ENCODE assay signal across 1 cellular context in genomic region chr13:48291730-48292129, GRCh38.
A peak's percentile ranks its signal among the peaks of the same experiment; 100 is the strongest.
TF ChIP-seq lines count a peak whose summit lies in the region.

No MANE protein-coding gene starts in this region.

TF ChIP-seq in HepG2, 621 proteins besides CTCF, POLR2A, EP300 and RAD21 (continues in another document):
- TF ChIP-seq GLMP (CRISPR knock-in tag; IDR thresholded peaks at IDR 0.05; ENCODE audit: borderline replicate concordance) = no peak
- TF ChIP-seq AGO1 (IDR thresholded peaks at IDR 0.05; ENCODE audit: low read depth, low read length, poor library complexity, severe bottlenecking) = no peak
- TF ChIP-seq, protein P1, sequence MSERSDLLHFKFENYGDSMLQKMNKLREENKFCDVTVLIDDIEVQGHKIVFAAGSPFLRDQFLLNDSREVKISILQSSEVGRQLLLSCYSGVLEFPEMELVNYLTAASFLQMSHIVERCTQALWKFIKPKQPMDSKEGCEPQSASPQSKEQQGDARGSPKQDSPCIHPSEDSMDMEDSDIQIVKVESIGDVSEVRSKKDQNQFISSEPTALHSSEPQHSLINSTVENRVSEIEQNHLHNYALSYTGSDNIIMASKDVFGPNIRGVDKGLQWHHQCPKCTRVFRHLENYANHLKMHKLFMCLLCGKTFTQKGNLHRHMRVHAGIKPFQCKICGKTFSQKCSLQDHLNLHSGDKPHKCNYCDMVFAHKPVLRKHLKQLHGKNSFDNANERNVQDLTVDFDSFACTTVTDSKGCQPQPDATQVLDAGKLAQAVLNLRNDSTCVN (CRISPR knock-in tag; IDR thresholded peaks at IDR 0.05; ENCODE audit: borderline replicate concordance) = peak; percentile 70; the same call in 1 of the 2 replicates
- TF ChIP-seq ZNF224 (CRISPR knock-in tag; IDR thresholded peaks at IDR 0.05) = no peak
- TF ChIP-seq MEF2D (CRISPR knock-in tag; IDR thresholded peaks at IDR 0.05) = no peak
- peak; percentile 60 for TF ChIP-seq BCL6 (CRISPR knock-in tag; IDR thresholded peaks at IDR 0.05)
- no peak for TF ChIP-seq BRF2 (CRISPR knock-in tag; IDR thresholded peaks at IDR 0.05)
- no peak for TF ChIP-seq ZHX2 (IDR thresholded peaks at IDR 0.05; ENCODE audit: low read depth)
- no peak for TF ChIP-seq ZHX2 (CRISPR knock-in tag; IDR thresholded peaks at IDR 0.05; ENCODE audit: borderline replicate concordance)
- TF ChIP-seq ZNF672 (CRISPR knock-in tag; IDR thresholded peaks at IDR 0.05) = no peak
- TF ChIP-seq ZNF800 (CRISPR knock-in tag; IDR thresholded peaks at IDR 0.05) = no peak
- peak; percentile 19; the same call in 1 of the 2 replicates for TF ChIP-seq PITX1 (CRISPR knock-in tag; IDR thresholded peaks at IDR 0.05)
- no peak for TF ChIP-seq ZNF792 (CRISPR knock-in tag; IDR thresholded peaks at IDR 0.05)
- no peak for TF ChIP-seq ZFP90 (CRISPR knock-in tag; IDR thresholded peaks at IDR 0.05; ENCODE audit: borderline replicate concordance)
- no peak for TF ChIP-seq BHLHE40 (IDR thresholded peaks at IDR 0.05; ENCODE audit: low read length)
- no peak for TF ChIP-seq ZZZ3 (CRISPR knock-in tag; IDR thresholded peaks at IDR 0.05; ENCODE audit: borderline replicate concordance)
- TF ChIP-seq, protein P2, sequence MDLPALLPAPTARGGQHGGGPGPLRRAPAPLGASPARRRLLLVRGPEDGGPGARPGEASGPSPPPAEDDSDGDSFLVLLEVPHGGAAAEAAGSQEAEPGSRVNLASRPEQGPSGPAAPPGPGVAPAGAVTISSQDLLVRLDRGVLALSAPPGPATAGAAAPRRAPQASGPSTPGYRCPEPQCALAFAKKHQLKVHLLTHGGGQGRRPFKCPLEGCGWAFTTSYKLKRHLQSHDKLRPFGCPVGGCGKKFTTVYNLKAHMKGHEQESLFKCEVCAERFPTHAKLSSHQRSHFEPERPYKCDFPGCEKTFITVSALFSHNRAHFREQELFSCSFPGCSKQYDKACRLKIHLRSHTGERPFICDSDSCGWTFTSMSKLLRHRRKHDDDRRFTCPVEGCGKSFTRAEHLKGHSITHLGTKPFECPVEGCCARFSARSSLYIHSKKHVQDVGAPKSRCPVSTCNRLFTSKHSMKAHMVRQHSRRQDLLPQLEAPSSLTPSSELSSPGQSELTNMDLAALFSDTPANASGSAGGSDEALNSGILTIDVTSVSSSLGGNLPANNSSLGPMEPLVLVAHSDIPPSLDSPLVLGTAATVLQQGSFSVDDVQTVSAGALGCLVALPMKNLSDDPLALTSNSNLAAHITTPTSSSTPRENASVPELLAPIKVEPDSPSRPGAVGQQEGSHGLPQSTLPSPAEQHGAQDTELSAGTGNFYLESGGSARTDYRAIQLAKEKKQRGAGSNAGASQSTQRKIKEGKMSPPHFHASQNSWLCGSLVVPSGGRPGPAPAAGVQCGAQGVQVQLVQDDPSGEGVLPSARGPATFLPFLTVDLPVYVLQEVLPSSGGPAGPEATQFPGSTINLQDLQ (CRISPR knock-in tag; IDR thresholded peaks at IDR 0.05) = no peak
- TF ChIP-seq SP1 (IDR thresholded peaks at IDR 0.05) = no peak
- no peak for TF ChIP-seq SP1 (CRISPR knock-in tag; IDR thresholded peaks at IDR 0.05)
- TF ChIP-seq ZNF674 (CRISPR knock-in tag; IDR thresholded peaks at IDR 0.05; ENCODE audit: low read depth) = no peak
- TF ChIP-seq ZKSCAN5 (CRISPR knock-in tag; IDR thresholded peaks at IDR 0.05) = no peak
- TF ChIP-seq HNRNPUL1 (IDR thresholded peaks at IDR 0.05; ENCODE audit: low read depth, low read length) = no peak
- no peak for TF ChIP-seq ZNF644 (CRISPR knock-in tag; IDR thresholded peaks at IDR 0.05; ENCODE audit: low read depth)
- no peak for TF ChIP-seq PCBP1 (IDR thresholded peaks at IDR 0.05; ENCODE audit: borderline replicate concordance, low read depth, low read length)
- TF ChIP-seq, protein P3, sequence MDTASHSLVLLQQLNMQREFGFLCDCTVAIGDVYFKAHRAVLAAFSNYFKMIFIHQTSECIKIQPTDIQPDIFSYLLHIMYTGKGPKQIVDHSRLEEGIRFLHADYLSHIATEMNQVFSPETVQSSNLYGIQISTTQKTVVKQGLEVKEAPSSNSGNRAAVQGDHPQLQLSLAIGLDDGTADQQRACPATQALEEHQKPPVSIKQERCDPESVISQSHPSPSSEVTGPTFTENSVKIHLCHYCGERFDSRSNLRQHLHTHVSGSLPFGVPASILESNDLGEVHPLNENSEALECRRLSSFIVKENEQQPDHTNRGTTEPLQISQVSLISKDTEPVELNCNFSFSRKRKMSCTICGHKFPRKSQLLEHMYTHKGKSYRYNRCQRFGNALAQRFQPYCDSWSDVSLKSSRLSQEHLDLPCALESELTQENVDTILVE (CRISPR knock-in tag; IDR thresholded peaks at IDR 0.05) = no peak
- TF ChIP-seq ZNF333 (CRISPR knock-in tag; IDR thresholded peaks at IDR 0.05; ENCODE audit: borderline replicate concordance) = no peak
- TF ChIP-seq, protein P4, sequence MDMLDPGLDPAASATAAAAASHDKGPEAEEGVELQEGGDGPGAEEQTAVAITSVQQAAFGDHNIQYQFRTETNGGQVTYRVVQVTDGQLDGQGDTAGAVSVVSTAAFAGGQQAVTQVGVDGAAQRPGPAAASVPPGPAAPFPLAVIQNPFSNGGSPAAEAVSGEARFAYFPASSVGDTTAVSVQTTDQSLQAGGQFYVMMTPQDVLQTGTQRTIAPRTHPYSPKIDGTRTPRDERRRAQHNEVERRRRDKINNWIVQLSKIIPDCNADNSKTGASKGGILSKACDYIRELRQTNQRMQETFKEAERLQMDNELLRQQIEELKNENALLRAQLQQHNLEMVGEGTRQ (IDR thresholded peaks at IDR 0.05; ENCODE audit: low read depth, low read length) = no peak
- TF ChIP-seq, protein P4 (CRISPR knock-in tag; IDR thresholded peaks at IDR 0.05; ENCODE audit: borderline replicate concordance) = no peak
- no peak for TF ChIP-seq THYN1 (CRISPR knock-in tag; IDR thresholded peaks at IDR 0.05; ENCODE audit: borderline replicate concordance, low read depth)
- TF ChIP-seq KMT2B (CRISPR knock-in tag; IDR thresholded peaks at IDR 0.05) = no peak
- TF ChIP-seq FOXJ3 (CRISPR knock-in tag; IDR thresholded peaks at IDR 0.05; ENCODE audit: borderline replicate concordance) = no peak
- TF ChIP-seq ARID5B (CRISPR knock-in tag; IDR thresholded peaks at IDR 0.05) = peak; percentile 36; the same call in 1 of the 2 replicates
- no peak for TF ChIP-seq SOX6 (IDR thresholded peaks at IDR 0.05)
- TF ChIP-seq SOX6 (CRISPR knock-in tag; IDR thresholded peaks at IDR 0.05) = peak; percentile 11; the same call in 1 of the 2 replicates
- no peak for TF ChIP-seq SOX5 (CRISPR knock-in tag; IDR thresholded peaks at IDR 0.05; ENCODE audit: borderline replicate concordance)
